ENCODE assay signal across 20 cellular contexts in genomic region chr22:35445933-35446332, GRCh38. TPM values are rescaled to one million over a fixed set of nuclear protein-coding genes. Genes with fewer than 3 reads are reported as not detected.
DNase-seq lines count a peak whose midpoint lies in the region; ATAC-seq lines count a peak whose summit lies in the region.
"Had no signal": no experiment of that assay in that cellular context is flagged by ENCODE, and none has a peak within 500 bp of the region (broad histone marks: within the 10 kb centered on the region; RNA-seq: fewer than 3 reads in every experiment).

No MANE protein-coding gene starts in this region.

- H4K91ac ChIP-seq in trophoblast cell (ENCODE audit: low read depth, low read length), result no peak overlapping the region

- no peaks in the 10 kb centered on the region for H3K9me3 Mint-ChIP-seq in CD4-positive, CD25-positive, alpha-beta regulatory T cell
- H3K9me3 Mint-ChIP-seq: activated CD4-positive, alpha-beta memory T cell treated with anti-CD3 and anti-CD28 coated beads for 36 hours; activated naive CD4-positive, alpha-beta T cell treated with anti-CD3 and anti-CD28 coated beads, Interleukin-2, amount 50 U/mL, for 72 hours; stimulated activated naive CD8-positive, alpha-beta T cell treated with anti-CD3 and anti-CD28 coated beads, Interleukin-15, Interleukin-2, amounts not matched to agents 100 ng/mL and 50 ng/mL, for 24 hours had no signal

- no peak for DNase-seq in CD4-positive, CD25-positive, alpha-beta regulatory T cell
- no peak for DNase-seq in adipocyte (ENCODE audit: low read depth)
- DNase-seq in fibroblast of peridontal ligament (ENCODE audit: extremely low read depth), result peak; percentile 15
- DNase-seq in trophoblast cell, result peak; percentile 7 to 70
- no peak for DNase-seq in NCI-H446 treated with DMSO at 0.1 percent for 48 hours (lab: John Stamatoyannopoulos, UW)
- DNase-seq: activated CD4-positive, alpha-beta memory T cell treated with anti-CD3 and anti-CD28 coated beads for 36 hours; GOT3; hippocampal formation; mesendoderm; NCI-H146; right lobe of liver; stimulated activated CD4-positive, alpha-beta T cell treated with anti-CD3 and anti-CD28 coated beads, Interleukin-1b, Interleukin-23, amount 100 ng/mL, for 48 hours had no signal

- no peak overlapping the region for H3K4ac ChIP-seq in trophoblast cell (ENCODE audit: low read depth, low read length)

- H2BK5ac ChIP-seq in trophoblast cell (ENCODE audit: low read depth, low read length, poor library complexity), result no peak overlapping the region

- H3K27ac ChIP-seq in CD4-positive, CD25-positive, alpha-beta regulatory T cell (ENCODE audit: insufficient read depth, low read length, poor library complexity, severe bottlenecking), result no peak overlapping the region
- no peak overlapping the region for H3K27ac ChIP-seq in trophoblast cell (ENCODE audit: low read depth, low read length)
- H3K27ac ChIP-seq: neutrophil, right lobe of liver, VCaP had no signal

- H3K27ac Mint-ChIP-seq in CD4-positive, CD25-positive, alpha-beta regulatory T cell, result peak overlapping the region in 2 of 3 donors; percentile 26 to 67
- H3K27ac Mint-ChIP-seq: activated CD4-positive, alpha-beta memory T cell treated with anti-CD3 and anti-CD28 coated beads for 36 hours; stimulated activated naive CD8-positive, alpha-beta T cell treated with anti-CD3 and anti-CD28 coated beads, Interleukin-15, Interleukin-2, amounts not matched to agents 100 ng/mL and 50 ng/mL, for 24 hours had no signal

- peaks cover 9% of the 10 kb centered on the region for H3K36me3 Mint-ChIP-seq in CD4-positive, CD25-positive, alpha-beta regulatory T cell

- no peak overlapping the region for H2AFZ ChIP-seq in trophoblast cell (ENCODE audit: insufficient read depth, low read length, poor library complexity)

- H3K27me3 ChIP-seq in CD4-positive, CD25-positive, alpha-beta regulatory T cell (ENCODE audit: control insufficient read depth, insufficient read depth, low read length), result no peaks in the 10 kb centered on the region
- H3K27me3 ChIP-seq in adipocyte (replicated peaks; ENCODE audit: control insufficient read depth, insufficient read depth, low read length) (no peaks in the 10 kb centered on the region), trophoblast cell (ENCODE audit: insufficient read depth, low read length) (no peaks in the 10 kb centered on the region)
- H3K27me3 ChIP-seq: MG63, neutrophil, right lobe of liver had no signal

- no peak overlapping the region for H2BK12ac ChIP-seq in trophoblast cell (ENCODE audit: low read length)

- no peak for ATAC-seq in CD4-positive, CD25-positive, alpha-beta regulatory T cell (ENCODE audit: low read depth in 2 of 2)
- ATAC-seq in GM21390 (IDR thresholded peaks at IDR 0.05; ENCODE audit: unreplicated experiment) (no peak), HG03139 (IDR thresholded peaks at IDR 0.05; ENCODE audit: unreplicated experiment) (no peak), HG03354 (IDR thresholded peaks at IDR 0.05; ENCODE audit: poor library complexity, severe bottlenecking, unreplicated experiment) (no peak)
- ATAC-seq: right lobe of liver had no signal

- no peak overlapping the region for H2BK120ac ChIP-seq in trophoblast cell (ENCODE audit: insufficient read depth, low read length, poor library complexity)

- H2AK5ac ChIP-seq in trophoblast cell (ENCODE audit: low read length), result no peak overlapping the region

- H4K8ac ChIP-seq in trophoblast cell (ENCODE audit: low read depth, low read length), result no peak overlapping the region

- no peak overlapping the region for H3K18ac ChIP-seq in trophoblast cell (ENCODE audit: low read length)

- H3K14ac ChIP-seq in trophoblast cell (ENCODE audit: low read length), result no peak overlapping the region

- no peak overlapping the region for H3K4me3 Mint-ChIP-seq in CD4-positive, CD25-positive, alpha-beta regulatory T cell
- H3K4me3 Mint-ChIP-seq: activated CD4-positive, alpha-beta memory T cell treated with anti-CD3 and anti-CD28 coated beads for 36 hours; stimulated activated naive CD8-positive, alpha-beta T cell treated with anti-CD3 and anti-CD28 coated beads, Interleukin-15, Interleukin-2, amounts not matched to agents 100 ng/mL and 50 ng/mL, for 24 hours had no signal

- H3K27me3 Mint-ChIP-seq in CD4-positive, CD25-positive, alpha-beta regulatory T cell, result no peaks in the 10 kb centered on the region
- H3K27me3 Mint-ChIP-seq: activated CD4-positive, alpha-beta memory T cell treated with anti-CD3 and anti-CD28 coated beads for 36 hours; stimulated activated naive CD8-positive, alpha-beta T cell treated with anti-CD3 and anti-CD28 coated beads, Interleukin-15, Interleukin-2, amounts not matched to agents 100 ng/mL and 50 ng/mL, for 24 hours had no signal

- H3K36me3 ChIP-seq in CD4-positive, CD25-positive, alpha-beta regulatory T cell (ENCODE audit: control insufficient read depth, insufficient read depth, low read length), result peaks cover 3% of the 10 kb centered on the region
- H3K36me3 ChIP-seq in adipocyte (ENCODE audit: control insufficient read depth, insufficient read depth, low read length, severe bottlenecking), result no peaks in the 10 kb centered on the region
- H3K36me3 ChIP-seq in trophoblast cell (ENCODE audit: control insufficient read depth in 1 of 2, insufficient read depth in 2 of 2, low read length in 2 of 2), result no peaks in the 10 kb centered on the region
- H3K36me3 ChIP-seq: right lobe of liver had no signal

- no peaks in the 10 kb centered on the region for H3K4me1 ChIP-seq in CD4-positive, CD25-positive, alpha-beta regulatory T cell (ENCODE audit: control insufficient read depth, insufficient read depth, low read length, poor library complexity, severe bottlenecking)
- H3K4me1 ChIP-seq in adipocyte (ENCODE audit: control insufficient read depth, insufficient read depth, low read length) (peaks cover 5% of the 10 kb centered on the region), trophoblast cell (ENCODE audit: control insufficient read depth in 1 of 2, insufficient read depth in 2 of 2, low read length in 2 of 2) (peaks cover 9 to 13% of the 10 kb centered on the region in 2 experiments)
- H3K4me1 ChIP-seq: right lobe of liver had no signal

- no peak overlapping the region for H3K4me2 ChIP-seq in trophoblast cell (ENCODE audit: low read length)

- no peak overlapping the region for H4K12ac ChIP-seq in trophoblast cell (ENCODE audit: low read depth, low read length)

- peaks cover 0 to 23% (median 7%) of the 10 kb centered on the region in 4 donors for H3K4me1 Mint-ChIP-seq in CD4-positive, CD25-positive, alpha-beta regulatory T cell

- H3K4me3 ChIP-seq in CD4-positive, CD25-positive, alpha-beta regulatory T cell (ENCODE audit: low read depth, low read length), result no peak overlapping the region
- no peak overlapping the region for H3K4me3 ChIP-seq in adipocyte (ENCODE audit: low read length)
- no peak overlapping the region for H3K4me3 ChIP-seq in trophoblast cell (ENCODE audit: low read depth, low read length)
- H3K4me3 ChIP-seq: MG63, right lobe of liver had no signal

- no peaks in the 10 kb centered on the region for H3K9me3 ChIP-seq in CD4-positive, CD25-positive, alpha-beta regulatory T cell (ENCODE audit: control insufficient read depth in 2 of 2, low read length in 2 of 2)
- H3K9me3 ChIP-seq in adipocyte (ENCODE audit: control insufficient read depth, low read length), result no peaks in the 10 kb centered on the region
- H3K9me3 ChIP-seq in trophoblast cell (ENCODE audit: insufficient read depth, low read depth, low read length), result peaks cover 2% of the 10 kb centered on the region
- H3K9me3 ChIP-seq: MG63, neutrophil, right lobe of liver had no signal

- H3K9ac ChIP-seq in adipocyte (ENCODE audit: low read length) (peak overlapping the region; percentile 22), trophoblast cell (ENCODE audit: low read length) (no peak overlapping the region)

- no CpG with 5 or more reads among the region's 4 CpGs for WGBS in trophoblast cell (ENCODE audit: extremely low coverage, insufficient coverage, insufficient read length)

- H3K79me1 ChIP-seq in trophoblast cell (ENCODE audit: low read length), result no peaks in the 10 kb centered on the region

- no peaks in the 10 kb centered on the region for H3K79me2 ChIP-seq in trophoblast cell (ENCODE audit: control insufficient read depth, insufficient read depth, low read length, poor library complexity)

- H3K23ac ChIP-seq in trophoblast cell (ENCODE audit: low read length), result no peak overlapping the region

RNA-seq across cellular contexts. Expression of gene MCM5, which starts 46.0 kb away (rescaled TPM):
- 59.7 TPM for total RNA-seq in CD4-positive, CD25-positive, alpha-beta regulatory T cell
- polyA plus RNA-seq in CD4-positive, CD25-positive, alpha-beta regulatory T cell, result 10 to 100 TPM; 40.6 to 50.9 (median 43.4) TPM
- 35.5 and 35.9 TPM in 2 replicates for polyA plus RNA-seq in trophoblast cell (2013)

Comparison
In these comparisons a context has a peak if more than half of its experiments do, and no peak if none do; other contexts are left out.
1. DNase-seq: peak in fibroblast of peridontal ligament (single experiment) and trophoblast cell (2 of 2); none in CD4-positive, CD25-positive, alpha-beta regulatory T cell (0 of 3), adipocyte (single experiment) and NCI-H446 treated with DMSO at 0.1 percent for 48 hours (single experiment).